ENCODE assay signal across 12 cellular contexts in the genomic region with DNA sequence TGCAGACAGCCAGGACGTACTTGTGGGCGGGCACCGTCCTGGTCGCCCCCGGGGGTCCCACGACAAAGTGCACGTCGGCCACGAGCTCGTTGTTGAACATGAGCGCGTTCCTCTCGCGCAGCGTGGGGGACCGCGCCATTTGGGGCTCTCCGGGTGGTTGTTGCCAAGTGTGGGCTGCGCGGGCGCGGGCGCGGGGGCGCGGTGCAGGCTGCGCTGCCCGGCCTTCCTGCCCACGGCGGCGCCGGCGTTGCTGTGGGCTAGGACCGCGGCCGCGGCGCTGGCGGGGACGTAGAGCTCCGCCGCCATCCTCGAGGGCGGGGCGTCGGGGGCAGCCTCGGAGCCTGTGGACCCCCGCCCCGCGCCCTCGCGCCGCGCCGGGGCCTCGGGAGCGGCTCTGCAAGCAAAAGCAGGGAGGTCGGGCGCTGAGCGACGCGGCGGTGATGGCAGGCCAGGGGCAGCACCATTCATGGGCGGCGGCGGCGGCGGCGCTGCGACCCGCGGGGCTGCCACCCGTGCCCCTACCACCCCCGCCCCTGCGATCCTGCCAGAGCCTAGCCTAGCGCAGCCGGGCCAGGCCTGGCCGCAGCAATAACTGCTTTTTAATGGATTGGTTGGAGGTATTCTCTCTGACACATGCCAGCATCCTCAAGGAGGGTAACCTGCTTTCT. TPM values are rescaled to one million over a fixed set of nuclear protein-coding genes. Genes with fewer than 3 reads are reported as not detected.
A peak's percentile ranks its signal among the peaks of the same experiment; 100 is the strongest.
DNase-seq lines count a peak whose midpoint lies in the region; ATAC-seq and TF ChIP-seq lines count a peak whose summit lies in the region.
"Had no signal": no experiment of that assay in that cellular context is flagged by ENCODE, and none has a peak within 500 bp of the region (broad histone marks: within the 10 kb centered on the region; RNA-seq: fewer than 3 reads in every experiment).

No MANE protein-coding gene starts in this region.

- H3K56ac ChIP-seq in IMR-90 (ENCODE audit: extremely low read depth, insufficient read depth, low read length), result no peak overlapping the region

- no peak overlapping the region for H3K23ac ChIP-seq in IMR-90 (ENCODE audit: low read depth, low read length)

- H3K9ac ChIP-seq in IMR-90 (ENCODE audit: low read depth, low read length), result no peak overlapping the region

- dilution Hi-C loops in IMR-90 (cut with HindIII; ENCODE audit: low sequenced_read_pairs, unreplicated experiment), result no loop called here

- H2BK120ac ChIP-seq in IMR-90 (ENCODE audit: low read depth, low read length), result no peak overlapping the region

- no peak overlapping the region for H2AK5ac ChIP-seq in IMR-90 (ENCODE audit: low read depth, low read length)

- no peak for DNase-seq in IMR-90
- no peak for DNase-seq in lung (ENCODE audit: low spot score)
- DNase-seq in activated CD4-positive, alpha-beta memory T cell treated with anti-CD3 and anti-CD28 coated beads, Interleukin-2, amount 10 ng/mL, durations not matched to agents 7 days and 5 days, result no peak
- no peak for DNase-seq in SK-N-DZ (ENCODE audit: low spot score)
- DNase-seq: NCI-H510A; stimulated activated CD4-positive, alpha-beta T cell treated with anti-CD3 and anti-CD28 coated beads, Interleukin-12 subunit alpha, Interleukin-12 subunit beta, amount 100 ng/mL, for 4 hours had no signal

- CTCF ChIA-PET in IMR-90 (lab: Yijun Ruan, JAX), result interaction anchor here (0.6 kb wide), 1 partner anchor 120 kb away, joined by 3 read pairs; no protein-coding TSS in a partner anchor
- CTCF ChIA-PET in activated CD4-positive, alpha-beta memory T cell treated with anti-CD3 and anti-CD28 coated beads, Interleukin-2, amount 10 ng/mL, durations not matched to agents 7 days and 5 days (lab: Charles Lee), result interaction anchor here (1.5 kb wide), 1 partner anchor 13 kb away, joined by 3 read pairs; no protein-coding TSS in a partner anchor

- no peak overlapping the region for H4K5ac ChIP-seq in IMR-90 (ENCODE audit: low read depth, low read length)

- no peaks in the 10 kb centered on the region for H3K9me3 Mint-ChIP-seq in dendritic cell treated with granulocyte-macrophage colony-stimulating factor and Interleukin-4, amounts not matched to agents 40 ng/mL and 50 ng/mL, for 4 days
- H3K9me3 Mint-ChIP-seq in stimulated activated memory B cell treated with anti-CD40 and anti-IgM and Interleukin-4, amounts not matched to agents 10 μg/mL and 1 μg/mL and 100 μg/mL, for 72 hours, result no peaks in the 10 kb centered on the region
- no peaks in the 10 kb centered on the region for H3K9me3 Mint-ChIP-seq in activated CD4-positive, alpha-beta memory T cell treated with anti-CD3 and anti-CD28 coated beads, Interleukin-2, amount 10 ng/mL, durations not matched to agents 7 days and 5 days
- H3K9me3 Mint-ChIP-seq: activated T-helper 17 cell treated with anti-CD3 and anti-CD28 coated beads, Interleukin-2, amount 50 U/mL, for 72 hours had no signal

- WGBS in IMR-90 (ENCODE audit: extremely low coverage in 2 of 2, insufficient read length in 1 of 2), 2 experiments, result 5% methylated on average over 34 of the region's 78 CpGs; no CpG with 5 or more reads in 1 of the 2 experiments
- 9 to 15% methylated on average over 51 to 78 of the region's 78 CpGs for WGBS in lung, 2 donors

- no peak overlapping the region for H2AK9ac ChIP-seq in IMR-90 (replicated peaks; ENCODE audit: low read depth, low read length, poor library complexity)

- H3K4me2 ChIP-seq in IMR-90 (ENCODE audit: low read depth, low read length), result peak overlapping the region; percentile 61; the same call in 1 of the 2 replicates

- H3K36me3 ChIP-seq in IMR-90 (ENCODE audit: control insufficient read depth, insufficient read depth, low read length) (no peaks in the 10 kb centered on the region), lung (ENCODE audit: control insufficient read depth in 2 of 2, insufficient read depth in 2 of 2, low read length in 2 of 2) (no peaks in the 10 kb centered on the region)

- H3K27me3 Mint-ChIP-seq in dendritic cell treated with granulocyte-macrophage colony-stimulating factor and Interleukin-4, amounts not matched to agents 40 ng/mL and 50 ng/mL, for 4 days, result peaks cover 51% of the 10 kb centered on the region
- H3K27me3 Mint-ChIP-seq in stimulated activated memory B cell treated with anti-CD40 and anti-IgM and Interleukin-4, amounts not matched to agents 10 μg/mL and 1 μg/mL and 100 μg/mL, for 72 hours, result no peaks in the 10 kb centered on the region
- H3K27me3 Mint-ChIP-seq in activated CD4-positive, alpha-beta memory T cell treated with anti-CD3 and anti-CD28 coated beads, Interleukin-2, amount 10 ng/mL, durations not matched to agents 7 days and 5 days, result peaks cover 24% of the 10 kb centered on the region

- H3K36me3 Mint-ChIP-seq in dendritic cell treated with granulocyte-macrophage colony-stimulating factor and Interleukin-4, amounts not matched to agents 40 ng/mL and 50 ng/mL, for 4 days (ENCODE audit: low read depth), result no peaks in the 10 kb centered on the region
- peaks cover 63% of the 10 kb centered on the region for H3K36me3 Mint-ChIP-seq in stimulated activated memory B cell treated with anti-CD40 and anti-IgM and Interleukin-4, amounts not matched to agents 10 μg/mL and 1 μg/mL and 100 μg/mL, for 72 hours
- no peaks in the 10 kb centered on the region for H3K36me3 Mint-ChIP-seq in activated CD4-positive, alpha-beta memory T cell treated with anti-CD3 and anti-CD28 coated beads, Interleukin-2, amount 10 ng/mL, durations not matched to agents 7 days and 5 days (ENCODE audit: low read depth)

- H2AFZ ChIP-seq in IMR-90 (replicated peaks; ENCODE audit: low read length, poor library complexity), result peak overlapping the region; percentile 71

- H2BK5ac ChIP-seq in IMR-90 (ENCODE audit: low read depth, low read length, poor library complexity, severe bottlenecking), result no peak overlapping the region

- no peak overlapping the region for H3K14ac ChIP-seq in IMR-90 (replicated peaks; ENCODE audit: low read depth, low read length)

- peaks cover 28% of the 10 kb centered on the region for H3K4me1 Mint-ChIP-seq in dendritic cell treated with granulocyte-macrophage colony-stimulating factor and Interleukin-4, amounts not matched to agents 40 ng/mL and 50 ng/mL, for 4 days (ENCODE audit: low read depth)
- H3K4me1 Mint-ChIP-seq in stimulated activated memory B cell treated with anti-CD40 and anti-IgM and Interleukin-4, amounts not matched to agents 10 μg/mL and 1 μg/mL and 100 μg/mL, for 72 hours, result peaks cover 82% of the 10 kb centered on the region
- H3K4me1 Mint-ChIP-seq in activated CD4-positive, alpha-beta memory T cell treated with anti-CD3 and anti-CD28 coated beads, Interleukin-2, amount 10 ng/mL, durations not matched to agents 7 days and 5 days, result peaks cover 32% of the 10 kb centered on the region

- H2BK15ac ChIP-seq in IMR-90 (ENCODE audit: low read depth, low read length), result no peak overlapping the region

- H3K27ac ChIP-seq in IMR-90 (ENCODE audit: insufficient read depth, low read length), result no peak overlapping the region
- no peak overlapping the region for H3K27ac ChIP-seq in lung (ENCODE audit: low read depth in 1 of 2, low read length in 1 of 2)
- H3K27ac ChIP-seq: HL-60 had no signal

- ATAC-seq in IMR-90 (ENCODE audit: low read depth), result peak; percentile 59
- ATAC-seq in lung (ENCODE audit: insufficient read depth, low FRiP score), result no peak
- ATAC-seq in stimulated activated memory B cell treated with anti-CD40 and anti-IgM and Interleukin-4, amounts not matched to agents 10 μg/mL and 1 μg/mL and 100 μg/mL, for 72 hours, result peak; percentile 35
- ATAC-seq in GM21526 (IDR thresholded peaks at IDR 0.05; ENCODE audit: low FRiP score, unreplicated experiment), result no peak
- ATAC-seq in HG02763 (IDR thresholded peaks at IDR 0.05; ENCODE audit: unreplicated experiment), result no peak
- ATAC-seq: activated T-helper 17 cell treated with anti-CD3 and anti-CD28 coated beads, Interleukin-2, amount 50 U/mL, for 72 hours had no signal

- H3K4ac ChIP-seq in IMR-90 (ENCODE audit: low read depth, low read length), result no peak overlapping the region

- H3K4me3 Mint-ChIP-seq in dendritic cell treated with granulocyte-macrophage colony-stimulating factor and Interleukin-4, amounts not matched to agents 40 ng/mL and 50 ng/mL, for 4 days, result peak overlapping the region; percentile 46
- H3K4me3 Mint-ChIP-seq in stimulated activated memory B cell treated with anti-CD40 and anti-IgM and Interleukin-4, amounts not matched to agents 10 μg/mL and 1 μg/mL and 100 μg/mL, for 72 hours, result peak overlapping the region; percentile 23
- H3K4me3 Mint-ChIP-seq in activated CD4-positive, alpha-beta memory T cell treated with anti-CD3 and anti-CD28 coated beads, Interleukin-2, amount 10 ng/mL, durations not matched to agents 7 days and 5 days, result no peak overlapping the region

- H2BK20ac ChIP-seq in IMR-90 (ENCODE audit: low read depth, low read length), result no peak overlapping the region

- H3K9me3 ChIP-seq in IMR-90 (ENCODE audit: control insufficient read depth, insufficient read depth, low read length) (peaks cover 7% of the 10 kb centered on the region; the same call in 1 of the 2 replicates), lung (ENCODE audit: control insufficient read depth in 2 of 2, insufficient read depth in 1 of 2, low read length in 1 of 2) (peaks cover 0 to 2% of the 10 kb centered on the region in 2 donors)

- BruUV-seq in IMR-90 (replicated peaks; lab: Mats Ljungman, UMichigan), result no TSS peak

- H3K79me1 ChIP-seq in IMR-90 (ENCODE audit: low read depth in 1 of 2, low read length in 2 of 2), result no peaks in the 10 kb centered on the region

- intact Hi-C loops in IMR-90 (cut with micrococcal nuclease), result no loop called here
- intact Hi-C loops in dendritic cell treated with granulocyte-macrophage colony-stimulating factor and Interleukin-4, amounts not matched to agents 40 ng/mL and 50 ng/mL, for 4 days (cut with micrococcal nuclease), result no loop called here

- in situ Hi-C loops in IMR-90 (cut with MboI; ENCODE audit: low sequenced_read_pairs), result no loop called here

- TF ChIP-seq CTCF in IMR-90 (conservative IDR thresholded peaks at IDR 0.05; ENCODE audit: low read depth, low read length) (no peak), lung (IDR thresholded peaks at IDR 0.05; ENCODE audit: control extremely low read depth, extremely low read depth) (no peak)

- H3K27me3 ChIP-seq in IMR-90 (ENCODE audit: control insufficient read depth, insufficient read depth, low read length) (peaks cover 59% of the 10 kb centered on the region), lung (ENCODE audit: control insufficient read depth, insufficient read depth) (no peaks in the 10 kb centered on the region)

- no peak overlapping the region for H4K91ac ChIP-seq in IMR-90 (ENCODE audit: insufficient read depth, low read depth, low read length)

- no peaks in the 10 kb centered on the region for H3K9me1 ChIP-seq in IMR-90 (ENCODE audit: insufficient read depth, low read length)

- no peak for TF ChIP-seq POLR2A in IMR-90 (IDR thresholded peaks at IDR 0.05; ENCODE audit: low read depth, low read length)

- POLR2A ChIA-PET in IMR-90 (lab: Charles Lee; ENCODE audit: unreplicated experiment), result no interaction called here
- POLR2A ChIA-PET in activated CD4-positive, alpha-beta memory T cell treated with anti-CD3 and anti-CD28 coated beads, Interleukin-2, amount 10 ng/mL, durations not matched to agents 7 days and 5 days (lab: Charles Lee), result no interaction called here

- H3K4me1 ChIP-seq in IMR-90 (ENCODE audit: control insufficient read depth, insufficient read depth, low read length) (no peaks in the 10 kb centered on the region), lung (ENCODE audit: control insufficient read depth in 2 of 2, insufficient read depth in 2 of 2, low read length in 2 of 2) (peaks cover 0 to 2% of the 10 kb centered on the region in 2 donors)

- H3K27ac Mint-ChIP-seq in dendritic cell treated with granulocyte-macrophage colony-stimulating factor and Interleukin-4, amounts not matched to agents 40 ng/mL and 50 ng/mL, for 4 days, result no peak overlapping the region
- H3K27ac Mint-ChIP-seq in stimulated activated memory B cell treated with anti-CD40 and anti-IgM and Interleukin-4, amounts not matched to agents 10 μg/mL and 1 μg/mL and 100 μg/mL, for 72 hours, result peak overlapping the region; percentile 92
- no peak overlapping the region for H3K27ac Mint-ChIP-seq in activated CD4-positive, alpha-beta memory T cell treated with anti-CD3 and anti-CD28 coated beads, Interleukin-2, amount 10 ng/mL, durations not matched to agents 7 days and 5 days
- H3K27ac Mint-ChIP-seq: activated T-helper 17 cell treated with anti-CD3 and anti-CD28 coated beads, Interleukin-2, amount 50 U/mL, for 72 hours had no signal

- TF ChIP-seq RAD21 in IMR-90 (IDR thresholded peaks at IDR 0.05; ENCODE audit: low read length), result no peak

- no peak overlapping the region for H3K18ac ChIP-seq in IMR-90 (ENCODE audit: low read depth, low read length)

- no peaks in the 10 kb centered on the region for H4K20me1 ChIP-seq in IMR-90 (ENCODE audit: insufficient read depth, low read length)

- no peak overlapping the region for H4K8ac ChIP-seq in IMR-90 (ENCODE audit: low read depth in 2 of 2, low read length in 2 of 2)

- H3K4me3 ChIP-seq in IMR-90 (ENCODE audit: insufficient read depth, low read depth, low read length), result peak overlapping the region; percentile 20; the same call in 1 of the 2 replicates
- H3K4me3 ChIP-seq in lung, result peak overlapping the region; percentile 41

RNA-seq across cellular contexts. Expression of a gene that starts 10.4 kb away (rescaled TPM):
- total RNA-seq in IMR-90 (2012; rRNA removed), result not detected in 2 replicates
- polyA plus RNA-seq in IMR-90 (2012; rRNA removed), result not detected in 2 replicates
- not detected in 2 replicates for polyA plus RNA-seq in IMR-90 (2012; cell fraction: cytosol; rRNA removed)
- polyA plus RNA-seq in IMR-90 (2012; cell fraction: nucleus; rRNA removed; ENCODE audit: low replicate concordance), result not detected in 2 replicates
- total RNA-seq in lung, result under 1 TPM; 0.09 to 0.46 TPM
- under 1 TPM; 0.04 to 0.11 TPM for polyA plus RNA-seq in lung
- total RNA-seq in activated CD4-positive, alpha-beta memory T cell treated with anti-CD3 and anti-CD28 coated beads, Interleukin-2, amount 10 ng/mL, durations not matched to agents 7 days and 5 days, result under 1 TPM in 1 of 2 experiments, not detected in 1; 0.08 TPM
- not detected in 2 replicates for polyA plus RNA-seq in SK-N-DZ (2014; cell fraction: cytosol; rRNA removed)
- polyA plus RNA-seq in SK-N-DZ (2014; cell fraction: nucleus; rRNA removed), result not detected in 2 replicates

RNA-seq across cellular contexts. Expression of a gene that starts 34.7 kb away (rescaled TPM):
- total RNA-seq in IMR-90 (2012; rRNA removed) (2.8 and 2.9 TPM in 2 replicates), lung (10 to 100 TPM; 31.2 to 39.6 TPM)
- polyA plus RNA-seq in IMR-90 (2012; rRNA removed) (2.5 and 3.5 TPM in 2 replicates), lung (10 to 100 TPM; 31.5 to 41.1 TPM)
- 1.7 and 2.7 TPM in 2 replicates for polyA plus RNA-seq in IMR-90 (2012; cell fraction: cytosol; rRNA removed)
- 0.67 and 3.0 TPM in 2 replicates for polyA plus RNA-seq in IMR-90 (2012; cell fraction: nucleus; rRNA removed; ENCODE audit: low replicate concordance)
- 1 to 10 TPM; 5.6 to 6.3 TPM for total RNA-seq in activated CD4-positive, alpha-beta memory T cell treated with anti-CD3 and anti-CD28 coated beads, Interleukin-2, amount 10 ng/mL, durations not matched to agents 7 days and 5 days
- 3.7 and 4.1 TPM in 2 replicates for polyA plus RNA-seq in SK-N-DZ (2014; cell fraction: cytosol; rRNA removed)
- polyA plus RNA-seq in SK-N-DZ (2014; cell fraction: nucleus; rRNA removed), result 1.8 and 2.4 TPM in 2 replicates

RNA-seq across cellular contexts. Expression of a gene that starts 56.9 kb away (rescaled TPM):
- 76.0 and 106 TPM in 2 replicates for total RNA-seq in IMR-90 (2012; rRNA removed)
- polyA plus RNA-seq in IMR-90 (2012; rRNA removed), result 40.3 and 50.6 TPM in 2 replicates
- 18.7 and 20.2 TPM in 2 replicates for polyA plus RNA-seq in IMR-90 (2012; cell fraction: cytosol; rRNA removed)
- polyA plus RNA-seq in IMR-90 (2012; cell fraction: nucleus; rRNA removed; ENCODE audit: low replicate concordance), result 12.7 and 41.7 TPM in 2 replicates
- 100 to 1,000 TPM in 1 of 2 donors, 10 to 100 TPM in 1; 86.2 to 159 TPM for total RNA-seq in lung
- polyA plus RNA-seq in lung, result 10 to 100 TPM; 70.7 to 93.6 TPM
- 100 to 1,000 TPM; 153 to 158 TPM for total RNA-seq in activated CD4-positive, alpha-beta memory T cell treated with anti-CD3 and anti-CD28 coated beads, Interleukin-2, amount 10 ng/mL, durations not matched to agents 7 days and 5 days
- 73.5 and 80.7 TPM in 2 replicates for polyA plus RNA-seq in SK-N-DZ (2014; cell fraction: cytosol; rRNA removed)
- 45.7 and 60.9 TPM in 2 replicates for polyA plus RNA-seq in SK-N-DZ (2014; cell fraction: nucleus; rRNA removed)

Comparison
In these comparisons a context has a peak if more than half of its experiments do, and no peak if none do; other contexts are left out.
1. ATAC-seq: peak in IMR-90 (single experiment) and stimulated activated memory B cell treated with anti-CD40 and anti-IgM and Interleukin-4, amounts not matched to agents 10 μg/mL and 1 μg/mL and 100 μg/mL, for 72 hours (single experiment); none in lung (single experiment), GM21526 (single experiment) and HG02763 (single experiment).